10 cellular contexts compared by ENCODE assay signal in the genomic region with DNA sequence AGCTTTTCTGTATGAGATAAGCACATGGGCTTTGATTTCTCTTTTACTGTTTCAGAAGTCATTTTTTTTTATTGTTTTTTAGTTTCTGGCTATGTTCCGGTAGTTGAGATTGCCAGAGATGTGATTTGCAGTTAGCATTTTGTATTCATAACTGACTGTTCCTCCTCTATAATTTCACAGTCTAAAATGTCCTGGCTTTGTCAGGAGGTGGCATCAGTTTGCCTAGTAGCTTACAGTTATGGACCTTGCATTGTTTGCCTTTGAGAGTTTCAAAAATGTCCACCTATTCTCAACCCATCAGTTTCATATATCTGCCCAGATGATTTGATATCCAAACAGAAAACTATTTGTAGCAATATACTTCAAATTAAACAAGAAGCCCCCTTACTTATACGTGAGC. TPM values are rescaled to one million over a fixed set of nuclear protein-coding genes. Genes with fewer than 3 reads are reported as not detected.
DNase-seq lines count a peak whose midpoint lies in the region; ATAC-seq and TF ChIP-seq lines count a peak whose summit lies in the region.
"Had no signal": no experiment of that assay in that cellular context is flagged by ENCODE, and none has a peak within 500 bp of the region (broad histone marks: within the 10 kb centered on the region; RNA-seq: fewer than 3 reads in every experiment).

No MANE protein-coding gene starts in this region.

- H3K9ac ChIP-seq in endodermal cell (ENCODE audit: extremely low read depth, low read length, poor library complexity, severe bottlenecking), result no peak overlapping the region

- H3K27me3 ChIP-seq in endodermal cell (ENCODE audit: control insufficient read depth, insufficient read depth, low read length, poor library complexity, severe bottlenecking) (no peaks in the 10 kb centered on the region), osteoblast (ENCODE audit: insufficient read depth, low read length) (no peaks in the 10 kb centered on the region)

- H2AFZ ChIP-seq in osteoblast (ENCODE audit: low read length), result no peak overlapping the region

- H3K36me3 Mint-ChIP-seq in endodermal cell (ENCODE audit: low read depth), result no peaks in the 10 kb centered on the region

- H4K20me1 ChIP-seq in osteoblast (ENCODE audit: insufficient read depth, low read length), result no peaks in the 10 kb centered on the region

- no peak overlapping the region for H3K4me2 ChIP-seq in osteoblast (ENCODE audit: insufficient read depth, low read length)

- no peaks in the 10 kb centered on the region for H3K79me2 ChIP-seq in osteoblast (ENCODE audit: insufficient read depth, low read length)

- H3K4me3 Mint-ChIP-seq in endodermal cell, result no peak overlapping the region

- H3K4me1 Mint-ChIP-seq in endodermal cell, result peaks cover 17% of the 10 kb centered on the region

- no peaks in the 10 kb centered on the region for H3K36me3 ChIP-seq in endodermal cell (ENCODE audit: control insufficient read depth, insufficient read depth, low read length)
- no peaks in the 10 kb centered on the region for H3K36me3 ChIP-seq in osteoblast (ENCODE audit: insufficient read depth, low read length)

- H3K4me3 ChIP-seq in endodermal cell (ENCODE audit: low read length) (no peak overlapping the region), osteoblast (ENCODE audit: insufficient read depth, low read length) (no peak overlapping the region)

- DNase-seq in NCI-H1436 treated with DMSO at 0.1 percent for 48 hours (lab: John Stamatoyannopoulos, UW) (peak; percentile 2), NCI-H1436 (lab: John Stamatoyannopoulos, UW) (no peak), NCI-H226 (peak; percentile 12), endodermal cell (no peak), osteoblast (ENCODE audit: insufficient read length, low spot score, missing footprints) (no peak), cerebellum (ENCODE audit: low spot score) (no peak)
- DNase-seq: right cardiac atrium; stimulated activated CD8-positive, alpha-beta memory T cell treated with anti-CD3 and anti-CD28 coated beads, Interleukin-4, amount 100 ng/mL, for 48 hours had no signal

- H3K27ac ChIP-seq in endodermal cell (ENCODE audit: low read depth, low read length) (no peak overlapping the region), osteoblast (ENCODE audit: low read depth, low read length) (no peak overlapping the region)

- H3K27me3 Mint-ChIP-seq in endodermal cell (ENCODE audit: insufficient read depth), result peaks cover 5% of the 10 kb centered on the region

- ATAC-seq in GM19452 (IDR thresholded peaks at IDR 0.05; ENCODE audit: unreplicated experiment), result no peak
- ATAC-seq in GM21825 (IDR thresholded peaks at IDR 0.05; ENCODE audit: unreplicated experiment), result no peak

- TF ChIP-seq CTCF in endodermal cell (conservative IDR thresholded peaks at IDR 0.05) (peak; percentile 26), osteoblast (IDR thresholded peaks at IDR 0.05; ENCODE audit: extremely low read depth, low read depth, low read length) (peak; percentile 22)

- H3K27ac Mint-ChIP-seq in endodermal cell, result no peak overlapping the region

- H3K4me1 ChIP-seq in endodermal cell (ENCODE audit: control insufficient read depth, insufficient read depth, low read length) (peaks cover 8% of the 10 kb centered on the region), osteoblast (ENCODE audit: insufficient read depth, low read length) (no peaks in the 10 kb centered on the region)

- WGBS in endodermal cell (ENCODE audit: insufficient coverage in 1 of 2, insufficient read length in 1 of 2), 2 experiments, result 100% methylated on average over 2 of the region's 2 CpGs; no CpG with 5 or more reads in 1 of the 2 experiments

- H3K9me3 Mint-ChIP-seq in endodermal cell, result no peaks in the 10 kb centered on the region

- H3K9me3 ChIP-seq in endodermal cell (ENCODE audit: control insufficient read depth, low read length) (peaks cover 4% of the 10 kb centered on the region), osteoblast (ENCODE audit: low read depth, low read length) (no peaks in the 10 kb centered on the region)

RNA-seq across cellular contexts. Expression of gene ST6GALNAC3, which starts 39.5 kb away (rescaled TPM):
- total RNA-seq in endodermal cell, result 1 to 10 TPM; 6.3 to 7.6 TPM
- polyA plus RNA-seq in endodermal cell (2013, experiment 1 of 2), result 16.9 TPM
- polyA plus RNA-seq in endodermal cell (2013, experiment 2 of 2), result 15.1 TPM
- total RNA-seq in osteoblast, result under 0.01 TPM in 1 of 2 replicates, not detected in the other
- 15.2 TPM for total RNA-seq in cerebellum

Comparison
In these comparisons a context has a peak if more than half of its experiments do, and no peak if none do; other contexts are left out.
1. DNase-seq: peak in NCI-H1436 treated with DMSO at 0.1 percent for 48 hours (single experiment) and NCI-H226 (single experiment); none in NCI-H1436 (single experiment), endodermal cell (single experiment), osteoblast (single experiment) and cerebellum (single experiment).